ENCODE assay signal across 13 cellular contexts in the genomic region with DNA sequence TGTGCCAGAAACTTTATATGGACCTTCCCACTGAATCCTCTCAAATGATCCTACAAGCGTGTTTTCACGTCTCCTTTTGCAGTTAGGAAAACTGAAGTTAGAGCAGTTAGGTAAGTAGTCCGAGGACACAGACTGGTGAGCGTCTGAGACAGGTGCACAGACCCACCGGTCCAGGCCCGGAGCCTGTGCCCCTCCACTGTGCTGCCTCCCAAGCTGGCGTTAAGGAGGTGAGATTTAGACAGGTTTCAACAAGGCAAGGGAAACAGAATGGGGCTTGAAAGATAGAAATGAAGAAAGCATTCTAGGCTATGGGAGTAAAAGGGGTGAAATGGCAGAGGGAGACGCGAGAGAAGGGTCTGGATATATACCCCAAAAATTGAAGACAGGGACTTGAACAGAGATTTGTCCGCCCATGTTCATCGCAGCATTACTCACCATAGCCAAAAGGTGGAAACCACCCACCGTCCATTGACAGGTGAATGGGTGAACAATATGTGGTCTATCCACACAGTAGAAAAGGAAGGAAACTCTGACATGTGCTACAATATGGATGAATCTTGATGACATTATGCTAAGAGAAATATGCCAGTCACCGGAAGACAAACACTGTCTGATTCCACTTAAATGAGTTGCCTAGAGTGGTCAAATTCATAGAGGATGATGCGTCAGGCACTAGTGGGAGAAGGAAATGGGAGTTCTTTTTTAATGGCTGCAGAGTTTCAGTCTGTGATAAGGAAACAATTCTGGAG. TPM values are rescaled to one million over a fixed set of nuclear protein-coding genes. Genes with fewer than 3 reads are reported as not detected.
DNase-seq lines count a peak whose midpoint lies in the region; ATAC-seq and TF ChIP-seq lines count a peak whose summit lies in the region.
"Had no signal": no experiment of that assay in that cellular context is flagged by ENCODE, and none has a peak within 500 bp of the region (broad histone marks: within the 10 kb centered on the region; RNA-seq: fewer than 3 reads in every experiment).

No MANE protein-coding gene starts in this region.

- intact Hi-C loops in sigmoid colon (cut with DNase I), result no loop called here

- DNase-seq in GM04503 (ENCODE audit: low read depth) (peak; percentile 23), SJSA1 (ENCODE audit: low read depth in 1 of 2, low spot score in 2 of 2) (peak; percentile 26 to 42), sigmoid colon (peak; percentile 27), T-helper 1 cell (no peak)
- no peak for DNase-seq in activated T-cell treated with anti-CD3 and anti-CD28 coated beads, Interleukin-2, amount 50 U/mL, for 24 hours
- DNase-seq: activated CD8-positive, alpha-beta T cell treated with anti-CD3 and anti-CD28 coated beads for 36 hours; amygdala had no signal

- TF ChIP-seq CTCF in sigmoid colon (IDR thresholded peaks at IDR 0.05), result no peak

- H3K4me1 ChIP-seq in SJSA1 (replicated peaks), result peaks cover 28% of the 10 kb centered on the region
- H3K4me1 ChIP-seq in esophagus (ENCODE audit: control insufficient read depth in 2 of 2, insufficient read depth in 2 of 2, low read length in 1 of 2), result peaks cover 3 to 18% of the 10 kb centered on the region in 2 donors
- no peaks in the 10 kb centered on the region for H3K4me1 ChIP-seq in sigmoid colon
- H3K4me1 ChIP-seq: parathyroid adenoma had no signal

- no peak overlapping the region for H3K27ac Mint-ChIP-seq in activated T-cell treated with anti-CD3 and anti-CD28 coated beads, Interleukin-2, amount 50 U/mL, for 24 hours
- H3K27ac Mint-ChIP-seq: activated CD8-positive, alpha-beta T cell treated with anti-CD3 and anti-CD28 coated beads for 36 hours had no signal

- H3K27ac ChIP-seq in SJSA1 (peak overlapping the region; percentile 46), esophagus (ENCODE audit: low read depth in 2 of 2, low read length in 1 of 2) (peak overlapping the region; percentile 72 to 96), sigmoid colon (no peak overlapping the region)
- H3K27ac ChIP-seq: parathyroid adenoma, SK-N-MC, thoracic aorta had no signal

- 78 to 80% methylated on average over 14 of the region's 14 CpGs for WGBS in esophagus, 2 donors
- WGBS in sigmoid colon, 2 donors, result 85 to 90% methylated on average over 14 of the region's 14 CpGs

- H3K9me3 ChIP-seq in SJSA1 (replicated peaks), result no peaks in the 10 kb centered on the region
- H3K9me3 ChIP-seq in esophagus (ENCODE audit: control insufficient read depth in 2 of 2, insufficient read depth in 1 of 2, low read depth in 1 of 2, low read length in 1 of 2), result no peaks in the 10 kb centered on the region
- H3K9me3 ChIP-seq in sigmoid colon, result no peaks in the 10 kb centered on the region
- H3K9me3 ChIP-seq: thoracic aorta had no signal

- no peaks in the 10 kb centered on the region for H3K27me3 ChIP-seq in SJSA1 (replicated peaks)
- H3K27me3 ChIP-seq in esophagus (ENCODE audit: control insufficient read depth in 1 of 2, insufficient read depth in 2 of 2, low read length in 2 of 2), result no peaks in the 10 kb centered on the region
- peaks cover 0 to 16% (median 0%) of the 10 kb centered on the region in 3 donors for H3K27me3 ChIP-seq in sigmoid colon

- no peaks in the 10 kb centered on the region for H3K9me3 Mint-ChIP-seq in activated T-cell treated with anti-CD3 and anti-CD28 coated beads, Interleukin-2, amount 50 U/mL, for 24 hours
- H3K9me3 Mint-ChIP-seq: activated CD8-positive, alpha-beta T cell treated with anti-CD3 and anti-CD28 coated beads for 36 hours had no signal

- H3K4me3 ChIP-seq in SJSA1 (no peak overlapping the region), esophagus (ENCODE audit: low read depth in 1 of 2, low read length in 2 of 2) (no peak overlapping the region), sigmoid colon (no peak overlapping the region)
- H3K4me3 ChIP-seq: SK-N-MC, thoracic aorta had no signal

- no peak overlapping the region for H3K4me3 Mint-ChIP-seq in activated T-cell treated with anti-CD3 and anti-CD28 coated beads, Interleukin-2, amount 50 U/mL, for 24 hours
- H3K4me3 Mint-ChIP-seq: activated CD8-positive, alpha-beta T cell treated with anti-CD3 and anti-CD28 coated beads for 36 hours had no signal

- ATAC-seq in GM18517 (IDR thresholded peaks at IDR 0.05; ENCODE audit: unreplicated experiment) (no peak), GM21390 (IDR thresholded peaks at IDR 0.05; ENCODE audit: unreplicated experiment) (no peak)
- ATAC-seq: activated CD8-positive, alpha-beta T cell treated with anti-CD3 and anti-CD28 coated beads for 36 hours had no signal

- H3K4me1 Mint-ChIP-seq in activated T-cell treated with anti-CD3 and anti-CD28 coated beads, Interleukin-2, amount 50 U/mL, for 24 hours (ENCODE audit: low read depth), result no peaks in the 10 kb centered on the region

- TF ChIP-seq EP300 in sigmoid colon (IDR thresholded peaks at IDR 0.05), result no peak

- no peak for TF ChIP-seq POLR2A in sigmoid colon (IDR thresholded peaks at IDR 0.05)

- H3K36me3 Mint-ChIP-seq in activated T-cell treated with anti-CD3 and anti-CD28 coated beads, Interleukin-2, amount 50 U/mL, for 24 hours (ENCODE audit: low read depth), result no peaks in the 10 kb centered on the region

- H3K36me3 ChIP-seq in SJSA1, result no peaks in the 10 kb centered on the region
- no peaks in the 10 kb centered on the region for H3K36me3 ChIP-seq in esophagus (ENCODE audit: control insufficient read depth in 2 of 2, insufficient read depth in 2 of 2, low read length in 1 of 2)
- H3K36me3 ChIP-seq in sigmoid colon, result no peaks in the 10 kb centered on the region
- H3K36me3 ChIP-seq: thoracic aorta had no signal

- H3K27me3 Mint-ChIP-seq in activated T-cell treated with anti-CD3 and anti-CD28 coated beads, Interleukin-2, amount 50 U/mL, for 24 hours, result peaks cover 18% of the 10 kb centered on the region

RNA-seq across cellular contexts. Expression of a gene that starts 15.7 kb away (rescaled TPM):
- not detected in 2 replicates for total RNA-seq in SJSA1 (2014; rRNA removed; shearing (Covaris generic))
- polyA plus RNA-seq in esophagus, result 100 to 1,000 TPM; 124 to 282 TPM
- under 1 TPM in 2 of 4 donors, not detected in 2; under 0.01 to 0.16 TPM for total RNA-seq in sigmoid colon
- polyA plus RNA-seq in sigmoid colon, result under 1 TPM; under 0.01 to 0.60 (median 0.48) TPM
- total RNA-seq: activated CD8-positive, alpha-beta T cell treated with anti-CD3 and anti-CD28 coated beads for 36 hours had no signal

Comparison
In these comparisons a context has a peak if more than half of its experiments do, and no peak if none do; other contexts are left out.
1. DNase-seq: peak in GM04503 (single experiment), SJSA1 (2 of 2) and sigmoid colon (single experiment); none in activated T-cell treated with anti-CD3 and anti-CD28 coated beads, Interleukin-2, amount 50 U/mL, for 24 hours (single experiment) and T-helper 1 cell (0 of 5).
2. H3K27ac ChIP-seq: peak in SJSA1 (single experiment) and esophagus (2 of 2); none in sigmoid colon (0 of 4).